ENCODE assay signal across 27 cellular contexts in the genomic region with DNA sequence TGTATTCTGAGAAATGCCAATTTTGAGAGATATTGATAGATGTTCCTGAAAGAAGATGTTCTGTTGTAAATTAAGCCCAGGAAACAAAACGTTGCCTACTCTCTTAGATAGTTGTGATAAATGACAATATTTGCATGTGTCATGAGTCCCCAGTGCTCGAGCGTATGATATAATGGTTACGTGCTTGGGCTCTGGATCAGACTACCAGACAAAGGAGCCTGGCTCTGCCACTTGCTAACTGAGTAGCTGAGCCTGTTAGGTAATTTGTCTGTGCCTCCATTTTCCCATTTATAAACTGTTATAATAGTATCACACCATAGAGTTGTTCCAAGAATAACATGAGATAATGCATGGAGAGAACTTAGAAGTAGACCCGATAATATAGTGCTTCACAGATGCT. TPM values are rescaled to one million over a fixed set of nuclear protein-coding genes. Genes with fewer than 3 reads are reported as not detected.
DNase-seq lines count a peak whose midpoint lies in the region; ATAC-seq, FAIRE-seq and TF ChIP-seq lines count a peak whose summit lies in the region.
"Had no signal": no experiment of that assay in that cellular context is flagged by ENCODE, and none has a peak within 500 bp of the region (broad histone marks: within the 10 kb centered on the region; RNA-seq: fewer than 3 reads in every experiment).

No MANE protein-coding gene starts in this region.

- peaks cover 42% of the 10 kb centered on the region for H3K4me1 ChIP-seq in body of pancreas
- peaks cover 61% of the 10 kb centered on the region for H3K4me1 ChIP-seq in HepG2 (ENCODE audit: insufficient read depth, low read length)
- H3K4me1 ChIP-seq: SJCRH30 had no signal

- TF ChIP-seq POLR2A in body of pancreas (IDR thresholded peaks at IDR 0.05), result peak in 2 of 3 donors; percentile 35 to 54
- TF ChIP-seq POLR2A in HepG2 (IDR thresholded peaks at IDR 0.05; ENCODE audit: insufficient read depth in 1 of 2, low read depth in 2 of 2, low read length in 2 of 2), result peak in 1 of 2 experiments; percentile 57; a peak in 2 of 4 replicates

- intact Hi-C loops in body of pancreas (cut with DNase I), result no loop called here
- intact Hi-C loops in HepG2 (cut with micrococcal nuclease; ENCODE audit: unreplicated experiment), result loop anchor here (2.0 kb wide), 2 partner anchors 15 to 75 kb away; no protein-coding TSS in a partner anchor

- ATAC-seq in body of pancreas (peak; percentile 63), HepG2 (peak; percentile 70)
- ATAC-seq: CD8-positive, alpha-beta T cell; HCT116 had no signal

- H3K79me2 ChIP-seq in HepG2 (ENCODE audit: insufficient read depth, low read length), result peaks cover 68% of the 10 kb centered on the region

- H3K4me1 Mint-ChIP-seq in progenitor cell of endocrine pancreas (ENCODE audit: low read depth), result peaks cover 45% of the 10 kb centered on the region
- no peaks in the 10 kb centered on the region for H3K4me1 Mint-ChIP-seq in activated T-cell treated with anti-CD3 and anti-CD28 coated beads, Interleukin-2, amount 50 U/mL, for 24 hours (ENCODE audit: low read depth)

- no peaks in the 10 kb centered on the region for H3K27me3 ChIP-seq in body of pancreas
- H3K27me3 ChIP-seq in HepG2 (ENCODE audit: control insufficient read depth in 1 of 2, insufficient read depth in 2 of 2, low read length in 2 of 2), result no peaks in the 10 kb centered on the region
- H3K27me3 ChIP-seq: SJCRH30 had no signal

- no peak for FAIRE-seq in HepG2 (lab: Jason Lieb, UNC)
- FAIRE-seq: GM12891, H1, RCC 7860 had no signal

- H3K36me3 ChIP-seq in body of pancreas (replicated peaks in 1 of 2; ENCODE audit: insufficient read depth in 1 of 2, low read depth in 2 of 2) (no peaks in the 10 kb centered on the region), HepG2 (replicated peaks in 1 of 2; ENCODE audit: control insufficient read depth in 1 of 2, insufficient read depth in 2 of 2, low read length in 2 of 2) (peaks cover 2 to 19% of the 10 kb centered on the region in 2 experiments; a peak in 2 of 5 replicates)
- H3K36me3 ChIP-seq: SJCRH30 had no signal

- peak overlapping the region; percentile 71 for H3K4me2 ChIP-seq in HepG2 (ENCODE audit: low read depth, low read length)
- H3K4me2 ChIP-seq: KMS-11 had no signal

- H3K36me3 Mint-ChIP-seq in progenitor cell of endocrine pancreas (ENCODE audit: insufficient read depth), result peaks cover 6% of the 10 kb centered on the region
- H3K36me3 Mint-ChIP-seq in activated T-cell treated with anti-CD3 and anti-CD28 coated beads, Interleukin-2, amount 50 U/mL, for 24 hours (ENCODE audit: low read depth), result no peaks in the 10 kb centered on the region
- H3K36me3 Mint-ChIP-seq: CD8-positive, alpha-beta T cell had no signal

- TF ChIP-seq EP300 in HepG2 (IDR thresholded peaks at IDR 0.05; ENCODE audit: low read depth in 2 of 2, low read length in 2 of 2) (no peak), HepG2 (CRISPR knock-in tag; IDR thresholded peaks at IDR 0.05; ENCODE audit: borderline replicate concordance) (no peak)

- H3K4me3 ChIP-seq in body of pancreas, result no peak overlapping the region
- peak overlapping the region; percentile 74 to 85 (median 81) for H3K4me3 ChIP-seq in HepG2 (replicated peaks in 1 of 3; ENCODE audit: insufficient read depth in 1 of 3, low read depth in 2 of 3, low read length in 3 of 3)
- H3K4me3 ChIP-seq: SJCRH30 had no signal

- H3K9me3 ChIP-seq in body of pancreas (no peaks in the 10 kb centered on the region), HepG2 (ENCODE audit: low read length) (no peaks in the 10 kb centered on the region)
- H3K9me3 ChIP-seq: SJCRH30 had no signal

- peaks cover 3% of the 10 kb centered on the region; the same call in 1 of the 2 replicates for H4K20me1 ChIP-seq in HepG2 (ENCODE audit: insufficient read depth, low read length)

- CTCF ChIA-PET in HepG2 (lab: Yijun Ruan, JAX; ENCODE audit: low intra/inter-chr PET ratio, low total read pairs), result no interaction called here

- H3K27ac Mint-ChIP-seq in progenitor cell of endocrine pancreas, result peak overlapping the region; percentile 94
- H3K27ac Mint-ChIP-seq in activated T-cell treated with anti-CD3 and anti-CD28 coated beads, Interleukin-2, amount 50 U/mL, for 24 hours, result no peak overlapping the region
- H3K27ac Mint-ChIP-seq: CD8-positive, alpha-beta T cell had no signal

- POLR2A ChIA-PET in HepG2 (lab: Yijun Ruan, JAX), result no interaction called here

- no peak overlapping the region for H2AFZ ChIP-seq in HepG2 (ENCODE audit: low read length)

- no peaks in the 10 kb centered on the region for H3K27me3 Mint-ChIP-seq in progenitor cell of endocrine pancreas
- peaks cover 22% of the 10 kb centered on the region for H3K27me3 Mint-ChIP-seq in activated T-cell treated with anti-CD3 and anti-CD28 coated beads, Interleukin-2, amount 50 U/mL, for 24 hours

- TF ChIP-seq RAD21 in HepG2 (CRISPR knock-in tag; IDR thresholded peaks at IDR 0.05), result no peak

- in situ Hi-C loops in HepG2 (cut with HindIII; ENCODE audit: extremely low pct_ligation_motif_present, low pct_unique_long_range_greater_than_20kb), result no loop called here

- peak overlapping the region; percentile 70 for H3K27ac ChIP-seq in 22Rv1
- H3K27ac ChIP-seq in body of pancreas, result peak overlapping the region in 3 of 4 donors; percentile 44 to 72 (median 56)
- H3K27ac ChIP-seq in HepG2 (ENCODE audit: extremely low read length, insufficient read depth, low read length), result peak overlapping the region; percentile 95
- H3K27ac ChIP-seq: KMS-11, SJCRH30 had no signal

- peak overlapping the region; percentile 91 for H3K9ac ChIP-seq in HepG2 (ENCODE audit: insufficient read depth, low read depth, low read length)
- H3K9ac ChIP-seq: KMS-11 had no signal

- H3K4me3 Mint-ChIP-seq in progenitor cell of endocrine pancreas (ENCODE audit: low read depth), result peak overlapping the region; percentile 82
- H3K4me3 Mint-ChIP-seq in activated T-cell treated with anti-CD3 and anti-CD28 coated beads, Interleukin-2, amount 50 U/mL, for 24 hours, result no peak overlapping the region
- H3K4me3 Mint-ChIP-seq: CD8-positive, alpha-beta T cell had no signal

- no peaks in the 10 kb centered on the region for H3K9me3 Mint-ChIP-seq in progenitor cell of endocrine pancreas (ENCODE audit: low read depth)
- H3K9me3 Mint-ChIP-seq in activated T-cell treated with anti-CD3 and anti-CD28 coated beads, Interleukin-2, amount 50 U/mL, for 24 hours, result no peaks in the 10 kb centered on the region
- H3K9me3 Mint-ChIP-seq: CD8-positive, alpha-beta T cell had no signal

- WGBS in body of pancreas, 2 donors, result 28 to 32% methylated on average over 5 of the region's 5 CpGs
- 0% methylated on average over 5 of the region's 5 CpGs for WGBS in HepG2 (ENCODE audit: low lambda C conversion rate)

- TF ChIP-seq CTCF in 22Rv1 (IDR thresholded peaks at IDR 0.05), result no peak
- TF ChIP-seq CTCF in body of pancreas (IDR thresholded peaks at IDR 0.05), result no peak
- no peak for TF ChIP-seq CTCF in HepG2 (CRISPR knock-in tag; IDR thresholded peaks at IDR 0.05)
- TF ChIP-seq CTCF in progenitor cell of endocrine pancreas (IDR thresholded peaks at IDR 0.05; ENCODE audit: unreplicated experiment), result no peak

- BruUV-seq in HepG2 (replicated peaks; lab: Mats Ljungman, UMichigan), result no TSS peak

- DNase-seq in body of pancreas (peak; percentile 27 to 62 (median 41)), HepG2 (ENCODE audit: low spot score) (peak; percentile 63), progenitor cell of endocrine pancreas (ENCODE audit: low spot score, unreplicated experiment) (no peak), ureter (ENCODE audit: low spot score) (no peak)
- no peak for DNase-seq in activated T-cell treated with anti-CD3 and anti-CD28 coated beads, Interleukin-2, amount 50 U/mL, for 1 hour
- DNase-seq in activated T-cell treated with anti-CD3 and anti-CD28 coated beads, Interleukin-2, amount 50 U/mL, for 24 hours, result no peak
- DNase-seq: AML-193; C1 segment of cervical spinal cord; CD8-positive, alpha-beta T cell; DMS79; IMR-90; NCI-H1092 treated with DMSO at 0.1 percent for 48 hours; NCI-H1436 treated with DMSO at 0.1 percent for 48 hours; NCI-H1930; NCI-H345; NCI-H524 treated with DMSO at 0.1 percent for 48 hours; OCI-M1; SJCRH30 had no signal

TF ChIP-seq in HepG2, 621 proteins besides CTCF, POLR2A, EP300 and RAD21 (continues in another document):
- no peak for TF ChIP-seq SMC3 (IDR thresholded peaks at IDR 0.05; ENCODE audit: low read length)

RNA-seq across cellular contexts. Expression of gene A1CF, which starts 1.8 kb away (rescaled TPM):
- total RNA-seq in body of pancreas (10 to 100 TPM in 1 of 2 donors, 1 to 10 TPM in 1; 7.8 to 18.5 TPM), HepG2 (2016; rRNA removed; fragmentation: Illumina TruSeq; extraction: Trizol) (58.1 and 102 TPM in 2 replicates), progenitor cell of endocrine pancreas (29.5 and 29.9 TPM in 2 replicates), ureter (not detected)
- total RNA-seq in HepG2 (2016; cell fraction: cytosol; rRNA removed; fragmentation: Illumina TruSeq; extraction: Trizol; ENCODE audit: low read depth), result 11.3 and 11.5 TPM in 2 replicates
- 57.5 and 103 TPM in 2 replicates for total RNA-seq in HepG2 (2016; cell fraction: insoluble cytoplasmic fraction; rRNA removed; fragmentation: Illumina TruSeq; extraction: Trizol)
- 18.4 and 22.9 TPM in 2 replicates for total RNA-seq in HepG2 (2016; cell fraction: membrane; rRNA removed; fragmentation: Illumina TruSeq; extraction: Trizol)
- 42.4 and 44.5 TPM in 2 replicates for total RNA-seq in HepG2 (2016; cell fraction: nucleus; rRNA removed; fragmentation: Illumina TruSeq; extraction: Trizol)
- polyA plus RNA-seq in HepG2 (2011; rRNA removed), result 43.2 and 56.1 TPM in 2 replicates
- 40.9 and 43.6 TPM in 2 replicates for polyA plus RNA-seq in HepG2 (2011; cell fraction: cytosol; rRNA removed)
- polyA plus RNA-seq in HepG2 (2011; cell fraction: nucleus; rRNA removed), result 25.7 and 31.3 TPM in 2 replicates
- 35.0 and 53.6 TPM in 2 replicates for polyA plus RNA-seq in HepG2 (2012)
- 9.7 and 10.6 TPM in 2 replicates for polyA plus RNA-seq in HepG2 (2016; cell fraction: cytosol; fragmentation: Illumina TruSeq; extraction: Trizol; ENCODE audit: low read depth)
- polyA plus RNA-seq in HepG2 (2016; cell fraction: insoluble cytoplasmic fraction; fragmentation: Illumina TruSeq; extraction: Trizol; ENCODE audit: low read depth), result 77.8 and 79.0 TPM in 2 replicates
- polyA plus RNA-seq in HepG2 (2016; cell fraction: membrane; fragmentation: Illumina TruSeq; extraction: Trizol; ENCODE audit: low read depth), result 13.8 and 15.5 TPM in 2 replicates
- 35.1 and 43.4 TPM in 2 replicates for polyA plus RNA-seq in HepG2 (2016; cell fraction: nucleus; fragmentation: Illumina TruSeq; extraction: Trizol; ENCODE audit: insufficient read depth, low read depth)
- 84.3 TPM in 1 of 2 replicates, not detected in the other for polyA minus RNA-seq in HepG2 (2011; rRNA and poly(A)+ RNA removed; ENCODE audit: low replicate concordance)
- polyA minus RNA-seq in HepG2 (2011; cell fraction: cytosol; rRNA and poly(A)+ RNA removed), result 33.4 and 36.7 TPM in 2 replicates
- polyA minus RNA-seq in HepG2 (2011; cell fraction: nucleus; rRNA and poly(A)+ RNA removed), result 28.6 and 40.7 TPM in 2 replicates
- total RNA-seq: A172; CD8-positive, alpha-beta T cell; H1; HT1080; IMR-90; SJCRH30 had no signal
- polyA plus RNA-seq: AG04450, H1, IMR-90 had no signal

Comparison
In these comparisons a context has a peak if more than half of its experiments do, and no peak if none do; other contexts are left out.
1. DNase-seq: peak in body of pancreas (4 of 4) and HepG2 (single experiment); none in progenitor cell of endocrine pancreas (single experiment), activated T-cell treated with anti-CD3 and anti-CD28 coated beads, Interleukin-2, amount 50 U/mL, for 1 hour (single experiment), ureter (single experiment) and activated T-cell treated with anti-CD3 and anti-CD28 coated beads, Interleukin-2, amount 50 U/mL, for 24 hours (single experiment).
2. H3K4me3 ChIP-seq: peak in HepG2 (3 of 3); none in body of pancreas (0 of 2).
3. Peak in every context shown above with its lines, with median percentiles within 50 percentile points of each other: H3K27ac ChIP-seq.